1 cellular context compared by ENCODE assay signal in genomic region chr22:31933406-31933805, GRCh38.
TF ChIP-seq lines count a peak whose summit lies in the region.

No MANE protein-coding gene starts in this region.

TF ChIP-seq in IMR-90, 13 proteins besides CTCF, POLR2A, EP300 and RAD21 (continued from another document):
- TF ChIP-seq BHLHE40 (IDR thresholded peaks at IDR 0.05; ENCODE audit: low read depth, low read length) (no peak), NFE2L2 (IDR thresholded peaks at IDR 0.05; ENCODE audit: low read depth, low read length) (no peak)
